ENCODE assay signal across 1 cellular context in the genomic region with DNA sequence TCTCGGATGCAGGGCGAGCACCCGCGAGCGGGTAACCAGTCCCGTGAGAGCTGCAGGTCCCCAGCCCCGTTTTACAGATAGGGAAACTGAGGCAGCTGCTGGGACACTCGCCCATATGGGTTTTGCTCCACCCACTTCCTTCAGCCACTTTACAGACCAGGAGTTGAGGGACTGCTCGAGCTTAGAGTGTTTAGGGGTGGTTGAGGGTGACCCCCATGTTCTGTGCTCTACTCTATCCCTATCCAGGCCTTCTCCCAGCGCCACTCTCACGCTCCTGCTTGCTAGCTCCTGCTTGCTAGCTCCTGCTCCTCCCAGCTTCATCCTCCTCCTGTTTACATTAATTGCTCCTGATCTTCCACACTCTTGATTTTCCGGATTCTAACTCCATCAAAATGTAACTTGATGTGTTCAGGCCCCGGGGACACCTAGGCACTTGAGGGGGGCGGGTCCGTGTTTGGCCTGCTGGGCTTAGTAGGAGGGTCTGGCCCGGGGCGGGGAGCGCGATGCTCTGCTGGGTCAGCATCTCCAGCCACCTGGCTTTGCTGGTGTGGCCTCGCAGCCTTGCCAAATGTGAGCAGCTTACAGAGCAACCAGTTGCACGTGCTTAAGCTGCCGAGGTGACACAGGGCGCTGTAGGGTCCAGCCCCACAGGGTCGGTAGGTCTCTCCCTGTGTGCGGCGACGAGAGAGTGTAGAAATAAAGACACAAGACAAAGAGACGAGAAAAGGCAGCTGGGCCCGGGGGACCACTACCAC.
TF ChIP-seq lines count a peak whose summit lies in the region.

No MANE protein-coding gene starts in this region.

TF ChIP-seq in SK-N-SH, 30 proteins besides CTCF, POLR2A, EP300 and RAD21 (continued from another document):
- TF ChIP-seq, protein P1, sequence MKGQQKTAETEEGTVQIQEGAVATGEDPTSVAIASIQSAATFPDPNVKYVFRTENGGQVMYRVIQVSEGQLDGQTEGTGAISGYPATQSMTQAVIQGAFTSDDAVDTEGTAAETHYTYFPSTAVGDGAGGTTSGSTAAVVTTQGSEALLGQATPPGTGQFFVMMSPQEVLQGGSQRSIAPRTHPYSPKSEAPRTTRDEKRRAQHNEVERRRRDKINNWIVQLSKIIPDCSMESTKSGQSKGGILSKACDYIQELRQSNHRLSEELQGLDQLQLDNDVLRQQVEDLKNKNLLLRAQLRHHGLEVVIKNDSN (IDR thresholded peaks at IDR 0.05; ENCODE audit: borderline replicate concordance, low read depth) = no peak
- no peak for TF ChIP-seq NFIC (IDR thresholded peaks at IDR 0.05; ENCODE audit: borderline replicate concordance)
